ENCODE assay signal across 11 cellular contexts in the genomic region with DNA sequence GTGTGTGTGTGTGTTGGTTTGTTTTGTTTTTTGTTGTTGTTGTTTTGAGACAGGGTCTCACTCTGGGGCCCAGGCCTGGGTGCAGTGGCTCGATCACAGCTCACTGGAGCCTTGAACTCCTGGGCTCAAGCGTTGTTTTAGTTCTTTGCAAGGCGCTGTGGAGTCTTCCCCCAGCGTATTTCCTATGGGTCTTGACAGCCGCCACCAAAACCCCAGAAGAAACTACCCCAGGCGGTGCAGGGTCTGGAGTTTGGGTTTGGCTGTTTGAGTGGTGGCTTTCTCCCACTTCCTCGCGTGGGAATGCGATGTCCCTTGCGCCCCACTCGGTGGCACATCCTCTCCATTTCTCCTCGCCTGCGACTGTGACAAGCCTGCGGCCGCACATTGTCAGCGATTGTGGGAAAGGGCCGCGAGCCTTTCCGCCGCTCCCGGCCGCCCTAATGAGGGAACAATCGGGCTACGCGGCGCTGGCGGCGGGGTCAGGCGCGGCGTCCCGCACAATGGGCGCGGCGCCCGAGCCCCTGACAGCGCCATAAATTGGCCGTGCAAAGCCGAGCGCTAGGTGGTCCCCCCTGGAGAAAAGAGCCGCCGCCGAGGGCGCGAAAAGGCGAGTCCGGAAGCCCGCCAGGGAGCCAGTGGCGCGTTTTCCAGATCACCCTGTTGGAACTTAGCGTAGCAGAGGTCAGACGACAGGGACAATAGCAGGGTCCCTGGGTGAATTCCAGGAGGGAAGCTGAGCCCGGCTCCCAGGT.
DNase-seq lines count a peak whose midpoint lies in the region; ATAC-seq and TF ChIP-seq lines count a peak whose summit lies in the region.
"Had no signal": no experiment of that assay in that cellular context is flagged by ENCODE, and none has a peak within 500 bp of the region (broad histone marks: within the 10 kb centered on the region; RNA-seq: fewer than 3 reads in every experiment).

No MANE protein-coding gene starts in this region.

- H2AFZ ChIP-seq in mesenchymal stem cell (ENCODE audit: low read depth, low read length) (peak overlapping the region; percentile 78), GM23248 (no peak overlapping the region)

- H4K8ac ChIP-seq in mesenchymal stem cell (ENCODE audit: low read length): no peak overlapping the region

- H2BK5ac ChIP-seq in mesenchymal stem cell (ENCODE audit: low read depth, low read length, poor library complexity, severe bottlenecking): no peak overlapping the region

- no peaks in the 10 kb centered on the region for H3F3A ChIP-seq in GM23248 (ENCODE audit: insufficient read depth)

- no peak overlapping the region for H3K18ac ChIP-seq in mesenchymal stem cell (ENCODE audit: low read depth in 1 of 2, low read length in 2 of 2)

- H3K27me3 ChIP-seq in mesenchymal stem cell (ENCODE audit: control insufficient read depth in 1 of 2, insufficient read depth in 1 of 2, low read length in 2 of 2) (peaks cover 15 to 21% of the 10 kb centered on the region in 2 experiments), thoracic aorta (replicated peaks; ENCODE audit: insufficient read depth) (no peaks in the 10 kb centered on the region), GM23248 (replicated peaks; ENCODE audit: insufficient read depth) (peaks cover 7% of the 10 kb centered on the region; the same call in 1 of the 2 replicates)

- no peak overlapping the region for H2BK12ac ChIP-seq in mesenchymal stem cell (ENCODE audit: low read length in 2 of 2)

- no peaks in the 10 kb centered on the region for H3K79me1 ChIP-seq in mesenchymal stem cell (replicated peaks; ENCODE audit: low read length, poor library complexity, severe bottlenecking)

- no peak overlapping the region for H3K27ac Mint-ChIP-seq in activated CD8-positive, alpha-beta T cell treated with anti-CD3 and anti-CD28 coated beads, Interleukin-2, amount 10 ng/mL, durations not matched to agents 7 days and 5 days
- H3K27ac Mint-ChIP-seq in activated CD8-positive, alpha-beta T cell treated with anti-CD3 and anti-CD28 coated beads for 36 hours: no peak overlapping the region
- H3K27ac Mint-ChIP-seq: stimulated activated naive CD8-positive, alpha-beta T cell treated with anti-CD3 and anti-CD28 coated beads, Interleukin-15, Interleukin-2, amounts not matched to agents 100 ng/mL and 50 ng/mL, for 24 hours had no signal

- 8% methylated on average over 51 of the region's 53 CpGs for WGBS in mesenchymal stem cell
- WGBS in GM23248 (ENCODE audit: low coverage in 1 of 2, low lambda C conversion rate in 2 of 2, missing lambda C conversion rate in 2 of 2), 2 experiments: 29 to 34% methylated on average over 53 of the region's 53 CpGs

- H3K9me3 ChIP-seq in mesenchymal stem cell (ENCODE audit: control insufficient read depth, low read length) (no peaks in the 10 kb centered on the region), thoracic aorta (no peaks in the 10 kb centered on the region), GM23248 (ENCODE audit: low read depth) (no peaks in the 10 kb centered on the region)

- H3K79me2 ChIP-seq in GM23248 (ENCODE audit: insufficient read depth): no peaks in the 10 kb centered on the region

- H3K9ac ChIP-seq in mesenchymal stem cell (ENCODE audit: low read length): no peak overlapping the region
- H3K9ac ChIP-seq in GM23248: no peak overlapping the region
- H3K9ac ChIP-seq: SK-N-SH had no signal

- H2BK120ac ChIP-seq in mesenchymal stem cell (ENCODE audit: low read depth, low read length): no peak overlapping the region

- ATAC-seq in activated CD8-positive, alpha-beta T cell treated with anti-CD3 and anti-CD28 coated beads, Interleukin-2, amount 10 ng/mL, durations not matched to agents 7 days and 5 days: no peak
- no peak for ATAC-seq in activated CD8-positive, alpha-beta T cell treated with anti-CD3 and anti-CD28 coated beads for 36 hours
- peak; percentile 48 for ATAC-seq in Right ventricle myocardium superior (ENCODE audit: poor library complexity)
- no peak for ATAC-seq in thoracic aorta (ENCODE audit: insufficient number of reproducible peaks, low FRiP score, low read depth)
- ATAC-seq in HG03571 (IDR thresholded peaks at IDR 0.05; ENCODE audit: unreplicated experiment): no peak

- no peaks in the 10 kb centered on the region for H3K36me3 Mint-ChIP-seq in activated CD8-positive, alpha-beta T cell treated with anti-CD3 and anti-CD28 coated beads, Interleukin-2, amount 10 ng/mL, durations not matched to agents 7 days and 5 days (ENCODE audit: low read depth)
- no peaks in the 10 kb centered on the region for H3K36me3 Mint-ChIP-seq in activated CD8-positive, alpha-beta T cell treated with anti-CD3 and anti-CD28 coated beads for 36 hours (ENCODE audit: low read depth)

- in situ Hi-C loops in GM23248 (cut with MboI): no loop called here

- H3K14ac ChIP-seq in mesenchymal stem cell (ENCODE audit: low read length in 2 of 2): no peak overlapping the region

- intact Hi-C loops in activated CD8-positive, alpha-beta T cell treated with anti-CD3 and anti-CD28 coated beads for 36 hours (cut with micrococcal nuclease): no loop called here
- intact Hi-C loops in Right ventricle myocardium superior (cut with DNase I): no loop called here

- H3K4me1 ChIP-seq in mesenchymal stem cell (ENCODE audit: control insufficient read depth, insufficient read depth, low read depth, low read length) (peaks cover 10% of the 10 kb centered on the region), thoracic aorta (ENCODE audit: control insufficient read depth in 1 of 2, low read depth in 2 of 2) (no peaks in the 10 kb centered on the region), GM23248 (ENCODE audit: insufficient read depth) (no peaks in the 10 kb centered on the region)

- H3K23ac ChIP-seq in mesenchymal stem cell (ENCODE audit: low read length in 2 of 2): no peak overlapping the region

- H2AK5ac ChIP-seq in mesenchymal stem cell (ENCODE audit: low read length, severe bottlenecking): no peak overlapping the region

- peaks cover 22% of the 10 kb centered on the region for H3K27me3 Mint-ChIP-seq in activated CD8-positive, alpha-beta T cell treated with anti-CD3 and anti-CD28 coated beads, Interleukin-2, amount 10 ng/mL, durations not matched to agents 7 days and 5 days (ENCODE audit: low read depth)
- H3K27me3 Mint-ChIP-seq in activated CD8-positive, alpha-beta T cell treated with anti-CD3 and anti-CD28 coated beads for 36 hours: peaks cover 27% of the 10 kb centered on the region

- H3K9me3 Mint-ChIP-seq in activated CD8-positive, alpha-beta T cell treated with anti-CD3 and anti-CD28 coated beads, Interleukin-2, amount 10 ng/mL, durations not matched to agents 7 days and 5 days (ENCODE audit: insufficient read depth): no peaks in the 10 kb centered on the region
- no peaks in the 10 kb centered on the region for H3K9me3 Mint-ChIP-seq in activated CD8-positive, alpha-beta T cell treated with anti-CD3 and anti-CD28 coated beads for 36 hours

- TF ChIP-seq CTCF in activated CD8-positive, alpha-beta T cell treated with anti-CD3 and anti-CD28 coated beads for 36 hours (IDR thresholded peaks at IDR 0.05): no peak
- no peak for TF ChIP-seq CTCF in thoracic aorta (IDR thresholded peaks at IDR 0.05)

- H3K4me3 Mint-ChIP-seq in activated CD8-positive, alpha-beta T cell treated with anti-CD3 and anti-CD28 coated beads, Interleukin-2, amount 10 ng/mL, durations not matched to agents 7 days and 5 days: peak overlapping the region; percentile 22
- H3K4me3 Mint-ChIP-seq in activated CD8-positive, alpha-beta T cell treated with anti-CD3 and anti-CD28 coated beads for 36 hours: no peak overlapping the region
- H3K4me3 Mint-ChIP-seq: stimulated activated naive CD8-positive, alpha-beta T cell treated with anti-CD3 and anti-CD28 coated beads, Interleukin-15, Interleukin-2, amounts not matched to agents 100 ng/mL and 50 ng/mL, for 24 hours had no signal

- peak overlapping the region in 1 of 2 experiments; percentile 18 for H3K4me3 ChIP-seq in mesenchymal stem cell (ENCODE audit: insufficient read depth in 1 of 2, low read depth in 1 of 2, low read length in 2 of 2)
- peak overlapping the region; percentile 46 for H3K4me3 ChIP-seq in thoracic aorta
- no peak overlapping the region for H3K4me3 ChIP-seq in GM23248

- CTCF ChIA-PET in activated CD8-positive, alpha-beta T cell treated with anti-CD3 and anti-CD28 coated beads, Interleukin-2, amount 10 ng/mL, durations not matched to agents 7 days and 5 days (lab: Charles Lee): no interaction called here
- CTCF ChIA-PET in activated CD8-positive, alpha-beta T cell treated with anti-CD3 and anti-CD28 coated beads for 36 hours (lab: Charles Lee): no interaction called here

- H4K20me1 ChIP-seq in GM23248 (ENCODE audit: insufficient read depth): no peaks in the 10 kb centered on the region

- H3K4me1 Mint-ChIP-seq in activated CD8-positive, alpha-beta T cell treated with anti-CD3 and anti-CD28 coated beads, Interleukin-2, amount 10 ng/mL, durations not matched to agents 7 days and 5 days (ENCODE audit: low read depth): peaks cover 14% of the 10 kb centered on the region
- H3K4me1 Mint-ChIP-seq in activated CD8-positive, alpha-beta T cell treated with anti-CD3 and anti-CD28 coated beads for 36 hours (ENCODE audit: low read depth): peaks cover 7% of the 10 kb centered on the region

- POLR2A ChIA-PET in activated CD8-positive, alpha-beta T cell treated with anti-CD3 and anti-CD28 coated beads, Interleukin-2, amount 10 ng/mL, durations not matched to agents 7 days and 5 days (lab: Charles Lee): no interaction called here
- POLR2A ChIA-PET in activated CD8-positive, alpha-beta T cell treated with anti-CD3 and anti-CD28 coated beads for 36 hours (lab: Charles Lee): interaction anchor here (0.6 kb wide), 1 partner anchor 9 kb away, joined by 3 read pairs; no protein-coding TSS in a partner anchor

- no peak overlapping the region for H2BK15ac ChIP-seq in mesenchymal stem cell (ENCODE audit: low read depth, poor library complexity, severe bottlenecking)

- no peak overlapping the region for H4K91ac ChIP-seq in mesenchymal stem cell (ENCODE audit: low read length)

- no peaks in the 10 kb centered on the region for H3K36me3 ChIP-seq in mesenchymal stem cell (ENCODE audit: control insufficient read depth in 1 of 2, insufficient read depth in 2 of 2, low read depth in 1 of 2, low read length in 2 of 2)
- no peaks in the 10 kb centered on the region for H3K36me3 ChIP-seq in thoracic aorta
- H3K36me3 ChIP-seq in GM23248 (ENCODE audit: low read depth): no peaks in the 10 kb centered on the region

- H3K4me2 ChIP-seq in mesenchymal stem cell (ENCODE audit: low read length, poor library complexity, severe bottlenecking) (peak overlapping the region; percentile 46), GM23248 (ENCODE audit: unreplicated experiment) (no peak overlapping the region)
- H3K4me2 ChIP-seq: SK-N-SH had no signal

- no peak for DNase-seq in activated CD8-positive, alpha-beta T cell treated with anti-CD3 and anti-CD28 coated beads, Interleukin-2, amount 10 ng/mL, durations not matched to agents 7 days and 5 days
- no peak for DNase-seq in activated CD8-positive, alpha-beta T cell treated with anti-CD3 and anti-CD28 coated beads for 36 hours
- DNase-seq in Right ventricle myocardium superior (peak; percentile 50), mesenchymal stem cell (no peak), thoracic aorta (ENCODE audit: low spot score) (no peak), GM23248 (no peak), NK-92 (lab: John Stamatoyannopoulos, UW; ENCODE audit: unreplicated experiment) (no peak)
- DNase-seq: NCI-H446 treated with DMSO at 0.1 percent for 48 hours had no signal

- H3K4ac ChIP-seq in mesenchymal stem cell (ENCODE audit: low read depth in 1 of 2, low read length in 2 of 2): no peak overlapping the region

- no peaks in the 10 kb centered on the region for H3K9me2 ChIP-seq in GM23248 (ENCODE audit: insufficient read depth)
- H3K9me2 ChIP-seq: SK-N-SH had no signal

- H3K27ac ChIP-seq in mesenchymal stem cell (ENCODE audit: low read length, poor library complexity, severe bottlenecking) (no peak overlapping the region), thoracic aorta (no peak overlapping the region), GM23248 (no peak overlapping the region)
